In genomic region chr3:23128655-23129054, GRCh38 we compare ENCODE assay signal across 2 cellular contexts.
TF ChIP-seq lines count a peak whose summit lies in the region.

No MANE protein-coding gene starts in this region.

TF ChIP-seq in SK-N-SH, 30 proteins besides CTCF, POLR2A, EP300 and RAD21 (continued from another document):
- TF ChIP-seq IRF3 (IDR thresholded peaks at IDR 0.05; ENCODE audit: low read depth, low read length) (no peak), POLR2AphosphoS5 (IDR thresholded peaks at IDR 0.05; ENCODE audit: low read depth, low read length) (no peak), RXRA (IDR thresholded peaks at IDR 0.05; ENCODE audit: borderline replicate concordance, low read depth) (no peak), FOXJ3 (CRISPR knock-in tag; IDR thresholded peaks at IDR 0.05) (no peak), PBX3 (IDR thresholded peaks at IDR 0.05) (no peak), USF1 (IDR thresholded peaks at IDR 0.05; ENCODE audit: borderline replicate concordance, low read depth) (no peak), FOSL2 (IDR thresholded peaks at IDR 0.05; ENCODE audit: borderline replicate concordance, low read depth) (no peak), JUND (IDR thresholded peaks at IDR 0.05) (no peak)

TF ChIP-seq in SK-N-SH treated with all-trans-retinoic acid at 6 μM for 48 hours, 23 proteins besides CTCF, POLR2A, EP300 and RAD21 (continued from another document):
- TF ChIP-seq PPARA (CRISPR knock-in tag; IDR thresholded peaks at IDR 0.05; ENCODE audit: borderline replicate concordance): no peak
- TF ChIP-seq CREB5 (CRISPR knock-in tag; IDR thresholded peaks at IDR 0.05; ENCODE audit: low read depth): no peak
